ENCODE assay signal across 20 cellular contexts in genomic region chr15:55234800-55235104, GRCh38. TPM values are rescaled to one million over a fixed set of nuclear protein-coding genes. Genes with fewer than 3 reads are reported as not detected.
DNase-seq lines count a peak whose midpoint lies in the region; ATAC-seq, FAIRE-seq and TF ChIP-seq lines count a peak whose summit lies in the region.
"Had no signal": no experiment of that assay in that cellular context is flagged by ENCODE, and none has a peak within 500 bp of the region (broad histone marks: within the 10 kb centered on the region; RNA-seq: fewer than 3 reads in every experiment).

No MANE protein-coding gene starts in this region.

- no peaks in the 10 kb centered on the region for H3K36me3 Mint-ChIP-seq in Caco-2 (ENCODE audit: insufficient read depth, unreplicated experiment)

- TF ChIP-seq CTCF in HepG2 (CRISPR knock-in tag; IDR thresholded peaks at IDR 0.05) = no peak
- TF ChIP-seq CTCF in right lobe of liver (IDR thresholded peaks at IDR 0.05) = no peak
- TF ChIP-seq CTCF in Caco-2 (IDR thresholded peaks at IDR 0.05; ENCODE audit: insufficient read depth in 1 of 2, low read depth in 1 of 2, low read length in 1 of 2, severe bottlenecking in 1 of 2, unreplicated experiment in 1 of 2) = no peak
- TF ChIP-seq CTCF in K562 (IDR thresholded peaks at IDR 0.05 in 2 of 3, conservative IDR thresholded peaks at IDR 0.05 in 1 of 3; ENCODE audit: insufficient read depth in 2 of 3, low read depth in 1 of 3, low read length in 3 of 3) = no peak
- no peak for TF ChIP-seq CTCF in stomach (IDR thresholded peaks at IDR 0.05)

- H3K4me3 Mint-ChIP-seq in Caco-2 (ENCODE audit: unreplicated experiment) = peak overlapping the region; percentile 36
- H3K4me3 Mint-ChIP-seq: B cell; CD8-positive, alpha-beta T cell; HFFc6 had no signal

- H2AFZ ChIP-seq in HepG2 (ENCODE audit: low read length) (no peak overlapping the region), K562 (ENCODE audit: low read depth, low read length) (no peak overlapping the region)

- H3K9me3 ChIP-seq in HepG2 (ENCODE audit: low read length) = no peaks in the 10 kb centered on the region
- H3K9me3 ChIP-seq in right lobe of liver = no peaks in the 10 kb centered on the region
- H3K9me3 ChIP-seq in Caco-2 = no peaks in the 10 kb centered on the region
- H3K9me3 ChIP-seq in K562 (replicated peaks; ENCODE audit: control insufficient read depth, insufficient read depth, low read depth, low read length) = no peaks in the 10 kb centered on the region
- no peaks in the 10 kb centered on the region for H3K9me3 ChIP-seq in stomach

- no peak overlapping the region for H3K27ac Mint-ChIP-seq in Caco-2 (ENCODE audit: unreplicated experiment)
- H3K27ac Mint-ChIP-seq: B cell; CD8-positive, alpha-beta T cell; HFFc6 had no signal

- no peak for FAIRE-seq in HepG2 (lab: Jason Lieb, UNC)
- FAIRE-seq in K562 (lab: Jason Lieb, UNC) = no peak
- FAIRE-seq: D721Med, G401.6, GM12891 had no signal

- intact Hi-C loops in HepG2 (cut with micrococcal nuclease; ENCODE audit: unreplicated experiment) = loop anchor here (2.0 kb wide), 1 partner anchor 18 kb away; no protein-coding TSS in a partner anchor
- intact Hi-C loops in right lobe of liver (cut with DNase I) = no loop called here
- intact Hi-C loops in Caco-2 (cut with micrococcal nuclease; ENCODE audit: unreplicated experiment) = no loop called here
- intact Hi-C loops in K562 (cut with micrococcal nuclease) = loop anchor here (5.0 kb wide), 1 partner anchor 173 kb away; the partner anchor contains the start of genes CCPG1 and PIERCE2
- intact Hi-C loops in stomach (cut with DNase I; ENCODE audit: low total_unique reads) = no loop called here

- TF ChIP-seq RAD21 in HepG2 (CRISPR knock-in tag; IDR thresholded peaks at IDR 0.05) (no peak), K562 (CRISPR knock-in tag; conservative IDR thresholded peaks at IDR 0.05 in 1 of 2, IDR thresholded peaks at IDR 0.05 in 1 of 2) (no peak)

- H3K4me2 ChIP-seq in HepG2 (ENCODE audit: low read depth, low read length) (peak overlapping the region; percentile 62; the same call in 1 of the 2 replicates), K562 (ENCODE audit: insufficient read depth, low read length) (no peak overlapping the region)
- H3K4me2 ChIP-seq: BLaER1 treated with 17β-estradiol and CSF1 and Interleukin-3, amounts not matched to agents 10 nM and 100 nM had no signal

- H3K36me3 ChIP-seq in HepG2 (replicated peaks in 1 of 2; ENCODE audit: control insufficient read depth in 1 of 2, insufficient read depth in 2 of 2, low read length in 2 of 2) = no peaks in the 10 kb centered on the region
- no peaks in the 10 kb centered on the region for H3K36me3 ChIP-seq in right lobe of liver
- H3K36me3 ChIP-seq in Caco-2 (ENCODE audit: control insufficient read depth, insufficient read depth, low read length) = no peaks in the 10 kb centered on the region
- peaks cover 44% of the 10 kb centered on the region for H3K36me3 ChIP-seq in K562 (ENCODE audit: control insufficient read depth, insufficient read depth, low read length)
- peaks cover 0 to 14% (median 0%) of the 10 kb centered on the region in 4 donors for H3K36me3 ChIP-seq in stomach

- H3K79me2 ChIP-seq in HepG2 (ENCODE audit: insufficient read depth, low read length) (no peaks in the 10 kb centered on the region), K562 (ENCODE audit: control insufficient read depth, insufficient read depth, low read length) (peaks cover 88% of the 10 kb centered on the region)

- 91% methylated on average over 1 of the region's 1 CpG for WGBS in HepG2 (ENCODE audit: low lambda C conversion rate)
- 100% methylated on average over 1 of the region's 1 CpG for WGBS in right lobe of liver (ENCODE audit: insufficient coverage, low coverage, low lambda C conversion rate, missing lambda C conversion rate)
- 91% methylated on average over 1 of the region's 1 CpG for WGBS in K562 (ENCODE audit: insufficient coverage, low coverage, missing lambda C conversion rate)
- 69 to 98% (median 88%) methylated on average over 1 of the region's 1 CpG for WGBS in stomach, 5 donors

- no peaks in the 10 kb centered on the region for H3K9me1 ChIP-seq in K562 (ENCODE audit: control insufficient read depth, insufficient read depth, low read length)

- H3K27me3 Mint-ChIP-seq in Caco-2 (ENCODE audit: insufficient read depth, unreplicated experiment) = no peaks in the 10 kb centered on the region
- H3K27me3 Mint-ChIP-seq: B cell had no signal

- DNase-seq in HepG2 (ENCODE audit: low spot score) = no peak
- DNase-seq in right lobe of liver = no peak
- no peak for DNase-seq in Caco-2
- no peak for DNase-seq in K562 (ENCODE audit: extremely low read depth in 1 of 4, low spot score in 3 of 4)
- DNase-seq in stomach = no peak
- no peak for DNase-seq in A172 (ENCODE audit: low spot score)
- DNase-seq in activated CD4-positive, alpha-beta T cell treated with anti-CD3 and anti-CD28 coated beads for 1 hour = no peak
- DNase-seq: CD8-positive, alpha-beta T cell; GOT3; H7; HFFc6; IMR-90; KBM-7 had no signal

- H3K4me3 ChIP-seq in HepG2 (replicated peaks in 1 of 3; ENCODE audit: insufficient read depth in 1 of 3, low read depth in 2 of 3, low read length in 3 of 3) (peak overlapping the region in 2 of 3 experiments; percentile 7 to 10; a peak in 1 of 6 replicates), right lobe of liver (no peak overlapping the region), Caco-2 (ENCODE audit: low read depth, low read length) (no peak overlapping the region), K562 (no peak overlapping the region), stomach (no peak overlapping the region)
- H3K4me3 ChIP-seq: BLaER1 treated with 17β-estradiol and CSF1 and Interleukin-3, amounts not matched to agents 10 nM and 100 nM had no signal

- H3K4me1 ChIP-seq in HepG2 (ENCODE audit: insufficient read depth, low read length) (peaks cover 26% of the 10 kb centered on the region), right lobe of liver (peaks cover 0 to 10% (median 2%) of the 10 kb centered on the region in 4 donors), Caco-2 (peaks cover 10% of the 10 kb centered on the region), K562 (replicated peaks in 1 of 2; ENCODE audit: control insufficient read depth in 2 of 2, insufficient read depth in 2 of 2, low read length in 2 of 2) (peaks cover 0 to 37% of the 10 kb centered on the region in 2 experiments; a peak in 3 of 5 replicates), stomach (peaks cover 6 to 92% (median 30%) of the 10 kb centered on the region in 4 donors)
- H3K4me1 ChIP-seq: BLaER1 treated with 17β-estradiol and CSF1 and Interleukin-3, amounts not matched to agents 10 nM and 100 nM had no signal

- TF ChIP-seq POLR2A in HepG2 (IDR thresholded peaks at IDR 0.05; ENCODE audit: insufficient read depth in 1 of 2, low read depth in 2 of 2, low read length in 2 of 2) (no peak), right lobe of liver (IDR thresholded peaks at IDR 0.05) (no peak), K562 (conservative IDR thresholded peaks at IDR 0.05) (no peak), stomach (IDR thresholded peaks at IDR 0.05) (no peak)

- H3K27ac ChIP-seq in HepG2 (ENCODE audit: extremely low read length, insufficient read depth, low read length) (peak overlapping the region; percentile 58), right lobe of liver (peak overlapping the region in 1 of 3 donors; percentile 62), K562 (ENCODE audit: extremely low read depth, low read depth, low read length) (no peak overlapping the region; the same call in 2 of the 3 replicates), stomach (peak overlapping the region in 3 of 5 donors; percentile 43 to 77 (median 75))
- H3K27ac ChIP-seq: BLaER1 treated with 17β-estradiol and CSF1 and Interleukin-3, amounts not matched to agents 10 nM and 100 nM; HL-60 had no signal

- no peaks in the 10 kb centered on the region for H3K9me3 Mint-ChIP-seq in Caco-2 (ENCODE audit: unreplicated experiment)
- H3K9me3 Mint-ChIP-seq: CD8-positive, alpha-beta T cell; HFFc6 had no signal

- H3K27me3 ChIP-seq in HepG2 (ENCODE audit: control insufficient read depth in 1 of 2, insufficient read depth in 2 of 2, low read length in 2 of 2) = no peaks in the 10 kb centered on the region
- H3K27me3 ChIP-seq in right lobe of liver = no peaks in the 10 kb centered on the region
- no peaks in the 10 kb centered on the region for H3K27me3 ChIP-seq in Caco-2 (replicated peaks; ENCODE audit: control insufficient read depth, insufficient read depth, low read length)
- H3K27me3 ChIP-seq in K562 (ENCODE audit: control insufficient read depth in 2 of 2, insufficient read depth in 2 of 2, low read length in 2 of 2) = no peaks in the 10 kb centered on the region
- no peaks in the 10 kb centered on the region for H3K27me3 ChIP-seq in stomach
- H3K27me3 ChIP-seq: BLaER1 treated with 17β-estradiol and CSF1 and Interleukin-3, amounts not matched to agents 10 nM and 100 nM had no signal

- POLR2A ChIA-PET in HepG2 (lab: Yijun Ruan, JAX) = no interaction called here
- POLR2A ChIA-PET in Caco-2 (lab: Charles Lee) = no interaction called here
- POLR2A ChIA-PET in K562 (lab: Yijun Ruan, JAX) = no interaction called here

- ATAC-seq in HepG2 (no peak), right lobe of liver (no peak), K562 (no peak)
- ATAC-seq: CD8-positive, alpha-beta T cell; HCT116 had no signal

- H4K20me1 ChIP-seq in HepG2 (ENCODE audit: insufficient read depth, low read length) = no peaks in the 10 kb centered on the region
- H4K20me1 ChIP-seq in K562 (replicated peaks; ENCODE audit: control insufficient read depth, insufficient read depth, low read length) = no peaks in the 10 kb centered on the region

- TF ChIP-seq EP300 in HepG2 (IDR thresholded peaks at IDR 0.05; ENCODE audit: low read depth in 2 of 2, low read length in 2 of 2) = no peak
- TF ChIP-seq EP300 in HepG2 (CRISPR knock-in tag; IDR thresholded peaks at IDR 0.05; ENCODE audit: borderline replicate concordance) = no peak
- no peak for TF ChIP-seq EP300 in K562 (IDR thresholded peaks at IDR 0.05; ENCODE audit: low read length)
- no peak for TF ChIP-seq EP300 in stomach (IDR thresholded peaks at IDR 0.05)

- in situ Hi-C loops in HepG2 (cut with HindIII; ENCODE audit: extremely low pct_ligation_motif_present, low pct_unique_long_range_greater_than_20kb) = no loop called here
- in situ Hi-C loops in K562 (cut with MboI) = no loop called here

- no peak overlapping the region for H3K9ac ChIP-seq in HepG2 (ENCODE audit: insufficient read depth, low read depth, low read length)
- H3K9ac ChIP-seq in K562 (ENCODE audit: insufficient read depth in 1 of 2, low read depth in 2 of 2, low read length in 2 of 2) = no peak overlapping the region
- H3K9ac ChIP-seq: BLaER1 treated with 17β-estradiol and CSF1 and Interleukin-3, amounts not matched to agents 10 nM and 100 nM had no signal

- BruUV-seq in HepG2 (replicated peaks; lab: Mats Ljungman, UMichigan) = no TSS peak
- BruUV-seq in Caco-2 (replicated peaks; lab: Mats Ljungman, UMichigan) = no TSS peak
- BruUV-seq in K562 (replicated peaks; lab: Mats Ljungman, UMichigan) = no TSS peak

- CTCF ChIA-PET in HepG2 (lab: Yijun Ruan, JAX; ENCODE audit: low intra/inter-chr PET ratio, low total read pairs) = no interaction called here
- CTCF ChIA-PET in Caco-2 (lab: Charles Lee) = no interaction called here
- CTCF ChIA-PET in K562 (lab: Yijun Ruan, JAX; ENCODE audit: low intra/inter-chr PET ratio) = interaction anchor here (0.6 kb wide), 1 partner anchor 15 kb away, joined by 3 read pairs; no protein-coding TSS in a partner anchor

- peaks cover 16% of the 10 kb centered on the region for H3K4me1 Mint-ChIP-seq in Caco-2 (ENCODE audit: low read depth, unreplicated experiment)
- H3K4me1 Mint-ChIP-seq: B cell had no signal

RNA-seq across cellular contexts. Expression of gene RSL24D1, which starts 38.0 kb away (rescaled TPM):
- total RNA-seq in HepG2 (2016; rRNA removed; fragmentation: Illumina TruSeq; extraction: Trizol) = 100.0 and 153 TPM in 2 replicates
- 44.2 and 54.5 TPM in 2 replicates for total RNA-seq in HepG2 (2016; cell fraction: cytosol; rRNA removed; fragmentation: Illumina TruSeq; extraction: Trizol; ENCODE audit: low read depth)
- total RNA-seq in HepG2 (2016; cell fraction: insoluble cytoplasmic fraction; rRNA removed; fragmentation: Illumina TruSeq; extraction: Trizol) = 100 and 163 TPM in 2 replicates
- total RNA-seq in HepG2 (2016; cell fraction: membrane; rRNA removed; fragmentation: Illumina TruSeq; extraction: Trizol) = 83.0 and 101 TPM in 2 replicates
- total RNA-seq in HepG2 (2016; cell fraction: nucleus; rRNA removed; fragmentation: Illumina TruSeq; extraction: Trizol) = 54.6 and 54.9 TPM in 2 replicates
- 43.0 and 58.8 TPM in 2 replicates for polyA plus RNA-seq in HepG2 (2011; rRNA removed)
- 19.6 and 32.8 TPM in 2 replicates for polyA plus RNA-seq in HepG2 (2011; cell fraction: cytosol; rRNA removed)
- 7.7 and 13.5 TPM in 2 replicates for polyA plus RNA-seq in HepG2 (2011; cell fraction: nucleus; rRNA removed)
- polyA plus RNA-seq in HepG2 (2012) = 125 and 131 TPM in 2 replicates
- polyA plus RNA-seq in HepG2 (2016; cell fraction: cytosol; fragmentation: Illumina TruSeq; extraction: Trizol; ENCODE audit: low read depth) = 43.0 and 46.1 TPM in 2 replicates
- 151 and 165 TPM in 2 replicates for polyA plus RNA-seq in HepG2 (2016; cell fraction: insoluble cytoplasmic fraction; fragmentation: Illumina TruSeq; extraction: Trizol; ENCODE audit: low read depth)
- 70.7 and 77.2 TPM in 2 replicates for polyA plus RNA-seq in HepG2 (2016; cell fraction: membrane; fragmentation: Illumina TruSeq; extraction: Trizol; ENCODE audit: low read depth)
- 62.7 and 62.9 TPM in 2 replicates for polyA plus RNA-seq in HepG2 (2016; cell fraction: nucleus; fragmentation: Illumina TruSeq; extraction: Trizol; ENCODE audit: insufficient read depth, low read depth)
- polyA minus RNA-seq in HepG2 (2011; rRNA and poly(A)+ RNA removed; ENCODE audit: low replicate concordance) = 9.3 and 18.4 TPM in 2 replicates
- polyA minus RNA-seq in HepG2 (2011; cell fraction: cytosol; rRNA and poly(A)+ RNA removed) = 26.4 and 32.4 TPM in 2 replicates
- polyA minus RNA-seq in HepG2 (2011; cell fraction: nucleus; rRNA and poly(A)+ RNA removed) = 63.2 and 70.6 TPM in 2 replicates
- 10 to 100 TPM; 13.2 to 27.7 (median 20.2) TPM for total RNA-seq in right lobe of liver
- total RNA-seq in Caco-2 (2022) = 122 and 124 TPM in 2 replicates
- 26.5 and 73.3 TPM in 2 replicates for total RNA-seq in K562 (2011; cell fraction: chromatin; rRNA removed; ENCODE audit: low replicate concordance)
- total RNA-seq in K562 (2011; cell fraction: nucleolus; rRNA removed) = 25.2 and 27.1 TPM in 2 replicates
- total RNA-seq in K562 (2011; cell fraction: nucleoplasm; rRNA removed) = 54.3 and 90.4 TPM in 2 replicates
- 121 and 134 TPM in 2 replicates for total RNA-seq in K562 (2014; rRNA removed)
- total RNA-seq in K562 (2014; rRNA removed; fragmentation: Illumina TruSeq; extraction: Trizol) = 260 and 317 TPM in 2 replicates
- total RNA-seq in K562 (2015; rRNA removed; fragmentation: Illumina TruSeq; extraction: Trizol) = 121 and 133 TPM in 2 replicates
- total RNA-seq in K562 (2021) = 175 TPM in 2 replicates
- 184 and 226 TPM in 2 replicates for polyA plus RNA-seq in K562 (2011; rRNA removed)
- polyA plus RNA-seq in K562 (2011; cell fraction: cytosol; rRNA removed) = 16.4 and 66.5 TPM in 2 replicates
- 16.0 and 43.1 TPM in 2 replicates for polyA plus RNA-seq in K562 (2011; cell fraction: nucleus; rRNA removed)
- polyA plus RNA-seq in K562 (2012) = 148 and 281 TPM in 2 replicates
- 158 and 163 TPM in 2 replicates for polyA plus RNA-seq in K562 (2014; fragmentation: Illumina TruSeq; extraction: Trizol)
- polyA plus RNA-seq in K562 (2014; fragmentation: Nextera tagmentation; extraction: Ambion mirVana) = 100 to 1,000 TPM; 272 to 324 TPM
- 194 and 223 TPM in 2 replicates for polyA plus RNA-seq in K562 (2014; rRNA removed)
- polyA minus RNA-seq in K562 (2011; rRNA and poly(A)+ RNA removed) = 91.4 and 126 TPM in 2 replicates
- polyA minus RNA-seq in K562 (2011; cell fraction: cytosol; rRNA and poly(A)+ RNA removed) = 36.3 and 46.4 TPM in 2 replicates
- polyA minus RNA-seq in K562 (2011; cell fraction: nucleus; rRNA and poly(A)+ RNA removed) = 39.9 and 87.9 TPM in 2 replicates
- total RNA-seq in stomach = 100 to 1,000 TPM in 2 of 5 donors, 10 to 100 TPM in 3; 22.2 to 115 (median 39.4) TPM
- polyA plus RNA-seq in stomach = 100 to 1,000 TPM in 1 of 3 donors, 10 to 100 TPM in 2; 84.9 to 187 (median 90.2) TPM
- 100.0 and 130 TPM in 2 replicates for total RNA-seq in A172 (2014; rRNA removed; shearing (Covaris generic))

RNA-seq across cellular contexts. Expression of gene RAB27A, which starts 54.9 kb away (rescaled TPM):
- total RNA-seq in HepG2 (2016; rRNA removed; fragmentation: Illumina TruSeq; extraction: Trizol) (3.4 and 5.8 TPM in 2 replicates), right lobe of liver (10 to 100 TPM; 15.9 to 41.4 (median 21.0) TPM), Caco-2 (2022) (6.8 and 8.7 TPM in 2 replicates), K562 (2014; rRNA removed) (44.7 and 46.7 TPM in 2 replicates), K562 (2014; rRNA removed; fragmentation: Illumina TruSeq; extraction: Trizol) (80.4 and 103 TPM in 2 replicates), K562 (2015; rRNA removed; fragmentation: Illumina TruSeq; extraction: Trizol) (31.4 and 31.5 TPM in 2 replicates), K562 (2021) (85.9 and 90.2 TPM in 2 replicates), stomach (10 to 100 TPM in 4 of 5 donors, 1 to 10 TPM in 1; 4.3 to 78.4 (median 56.7) TPM)
- 10.6 and 11.9 TPM in 2 replicates for total RNA-seq in HepG2 (2016; cell fraction: cytosol; rRNA removed; fragmentation: Illumina TruSeq; extraction: Trizol; ENCODE audit: low read depth)
- 4.0 and 6.0 TPM in 2 replicates for total RNA-seq in HepG2 (2016; cell fraction: insoluble cytoplasmic fraction; rRNA removed; fragmentation: Illumina TruSeq; extraction: Trizol)
- total RNA-seq in HepG2 (2016; cell fraction: membrane; rRNA removed; fragmentation: Illumina TruSeq; extraction: Trizol) = 4.3 and 5.3 TPM in 2 replicates
- total RNA-seq in HepG2 (2016; cell fraction: nucleus; rRNA removed; fragmentation: Illumina TruSeq; extraction: Trizol) = 2.1 and 5.3 TPM in 2 replicates
- polyA plus RNA-seq in HepG2 (2011; rRNA removed) (6.0 and 8.1 TPM in 2 replicates), K562 (2011; rRNA removed) (145 and 171 TPM in 2 replicates), K562 (2014; fragmentation: Illumina TruSeq; extraction: Trizol) (128 TPM in 2 replicates), K562 (2014; fragmentation: Nextera tagmentation; extraction: Ambion mirVana) (10 to 100 TPM; 55.1 to 59.3 TPM), K562 (2014; rRNA removed) (113 and 118 TPM in 2 replicates), stomach (100 to 1,000 TPM in 1 of 3 donors, 10 to 100 TPM in 2; 19.0 to 146 (median 59.5) TPM)
- 4.0 and 7.4 TPM in 2 replicates for polyA plus RNA-seq in HepG2 (2011; cell fraction: cytosol; rRNA removed)
- polyA plus RNA-seq in HepG2 (2011; cell fraction: nucleus; rRNA removed) = 2.2 and 3.0 TPM in 2 replicates
- 5.9 and 6.5 TPM in 2 replicates for polyA plus RNA-seq in HepG2 (2012)
- polyA plus RNA-seq in HepG2 (2016; cell fraction: cytosol; fragmentation: Illumina TruSeq; extraction: Trizol; ENCODE audit: low read depth) = 3.2 and 5.3 TPM in 2 replicates
- polyA plus RNA-seq in HepG2 (2016; cell fraction: insoluble cytoplasmic fraction; fragmentation: Illumina TruSeq; extraction: Trizol; ENCODE audit: low read depth) = 18.4 and 18.6 TPM in 2 replicates
- polyA plus RNA-seq in HepG2 (2016; cell fraction: membrane; fragmentation: Illumina TruSeq; extraction: Trizol; ENCODE audit: low read depth) = 6.3 and 6.6 TPM in 2 replicates
- polyA plus RNA-seq in HepG2 (2016; cell fraction: nucleus; fragmentation: Illumina TruSeq; extraction: Trizol; ENCODE audit: insufficient read depth, low read depth) = 9.7 and 9.9 TPM in 2 replicates
- polyA minus RNA-seq in HepG2 (2011; rRNA and poly(A)+ RNA removed; ENCODE audit: low replicate concordance) = 2.0 and 8.1 TPM in 2 replicates
- 3.1 and 6.7 TPM in 2 replicates for polyA minus RNA-seq in HepG2 (2011; cell fraction: cytosol; rRNA and poly(A)+ RNA removed)
- polyA minus RNA-seq in HepG2 (2011; cell fraction: nucleus; rRNA and poly(A)+ RNA removed) = 6.2 and 7.3 TPM in 2 replicates
- 30.2 and 106 TPM in 2 replicates for total RNA-seq in K562 (2011; cell fraction: chromatin; rRNA removed; ENCODE audit: low replicate concordance)
- 15.7 and 21.6 TPM in 2 replicates for total RNA-seq in K562 (2011; cell fraction: nucleolus; rRNA removed)
- total RNA-seq in K562 (2011; cell fraction: nucleoplasm; rRNA removed) = 67.8 and 109 TPM in 2 replicates
- polyA plus RNA-seq in K562 (2011; cell fraction: cytosol; rRNA removed) = 37.8 and 101 TPM in 2 replicates
- polyA plus RNA-seq in K562 (2011; cell fraction: nucleus; rRNA removed) = 27.7 and 51.9 TPM in 2 replicates
- 57.6 and 84.6 TPM in 2 replicates for polyA plus RNA-seq in K562 (2012)
- polyA minus RNA-seq in K562 (2011; rRNA and poly(A)+ RNA removed) = 142 and 170 TPM in 2 replicates
- polyA minus RNA-seq in K562 (2011; cell fraction: cytosol; rRNA and poly(A)+ RNA removed) = 39.3 and 46.7 TPM in 2 replicates
- polyA minus RNA-seq in K562 (2011; cell fraction: nucleus; rRNA and poly(A)+ RNA removed) = 15.1 and 33.4 TPM in 2 replicates
- total RNA-seq in A172 (2014; rRNA removed; shearing (Covaris generic)) = 5.3 and 17.0 TPM in 2 replicates

Comparison
In these comparisons a context has a peak if more than half of its experiments do, and no peak if none do; other contexts are left out.
1. H3K4me3 ChIP-seq: peak in HepG2 (2 of 3); none in right lobe of liver (0 of 3), Caco-2 (single experiment), K562 (single experiment) and stomach (0 of 4).
2. intact Hi-C loops: an anchor here in HepG2 (2.0 kb wide) and K562 (5.0 kb wide); none called in right lobe of liver, Caco-2 and stomach.
3. Of the 241 proteins assayed by ChIP-seq in both HepG2 and K562: peak only in HepG2: GATAD2A and MAFK; only in K562: none; in both: MAFF; in neither: 238.